In the genomic region with DNA sequence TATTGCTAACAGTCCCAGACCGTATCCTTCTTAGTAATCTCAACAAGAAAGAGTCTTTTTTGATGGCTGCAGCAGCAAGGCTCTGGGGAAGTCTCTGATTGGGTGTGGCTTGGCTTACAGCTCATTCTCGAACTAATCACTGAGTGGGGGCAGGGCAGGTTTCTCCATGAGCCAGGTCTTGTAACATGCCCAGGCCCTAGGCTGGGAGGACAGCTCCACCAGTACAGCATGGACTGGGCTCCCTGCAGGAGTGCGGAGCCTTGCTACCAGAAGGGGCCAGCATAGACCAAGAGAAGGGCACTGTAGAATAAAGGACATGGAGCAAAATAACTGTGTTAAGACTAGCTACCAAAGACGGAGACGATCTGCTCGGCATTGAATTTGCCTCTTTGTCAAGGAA, we compare ENCODE assay signal across 9 cellular contexts. TPM values are rescaled to one million over a fixed set of nuclear protein-coding genes. Genes with fewer than 3 reads are reported as not detected.
DNase-seq lines count a peak whose midpoint lies in the region; ATAC-seq and TF ChIP-seq lines count a peak whose summit lies in the region.
"Had no signal": no experiment of that assay in that cellular context is flagged by ENCODE, and none has a peak within 500 bp of the region (broad histone marks: within the 10 kb centered on the region; RNA-seq: fewer than 3 reads in every experiment).

No MANE protein-coding gene starts in this region.

- DNase-seq in AG04450 (ENCODE audit: low read depth, low spot score) (no peak), NB4 (ENCODE audit: low read depth) (peak; percentile 9), epidermal melanocyte (ENCODE audit: insufficient read length, low spot score) (peak; percentile 59), mesendoderm (peak; percentile 94)
- no peak for DNase-seq in central memory CD4-positive, alpha-beta T cell
- DNase-seq: stimulated activated CD4-positive, alpha-beta T cell treated with anti-CD3 and anti-CD28 coated beads, Interleukin-2, amount 100 ng/mL, for 48 hours had no signal

- WGBS in mesendoderm (ENCODE audit: extremely low coverage, insufficient coverage, low lambda C conversion rate): no CpG with 5 or more reads among the region's 6 CpGs

- H2AK5ac ChIP-seq in mesendoderm (ENCODE audit: low read length): peak overlapping the region; percentile 27

- H2BK5ac ChIP-seq in mesendoderm (ENCODE audit: low read length): no peak overlapping the region

- peak overlapping the region; percentile 40 for H3K9ac ChIP-seq in mesendoderm (ENCODE audit: low read length)

- H3K27ac ChIP-seq in AG04450 (ENCODE audit: low read depth, low read length) (no peak overlapping the region), mesendoderm (ENCODE audit: low read depth, low read length) (no peak overlapping the region)

- CTCF ChIA-PET in AG04450 (lab: Charles Lee): interaction anchor here (1.2 to 3.8 kb wide), 7 partner anchors 9 to 183 kb away, joined by 3 to 22 read pairs (median 8); no protein-coding TSS in a partner anchor

- POLR2A ChIA-PET in AG04450 (lab: Yijun Ruan, JAX): interaction anchor here (0.7 kb wide), 1 partner anchor 105 kb away, joined by 4 read pairs; no protein-coding TSS in a partner anchor

- H2BK15ac ChIP-seq in mesendoderm (replicated peaks; ENCODE audit: low read depth): no peak overlapping the region

- H3K79me2 ChIP-seq in mesendoderm (ENCODE audit: control insufficient read depth, insufficient read depth, low read length): peaks cover 79% of the 10 kb centered on the region

- H4K5ac ChIP-seq in mesendoderm (ENCODE audit: low read length): no peak overlapping the region

- H3K18ac ChIP-seq in mesendoderm (ENCODE audit: low read length): no peak overlapping the region

- no peaks in the 10 kb centered on the region for H3K36me3 ChIP-seq in mesendoderm (ENCODE audit: control insufficient read depth, insufficient read depth, low read length)

- H3K4me3 ChIP-seq in AG04450 (ENCODE audit: low read depth, low read length) (no peak overlapping the region), NB4 (ENCODE audit: low read depth, low read length) (no peak overlapping the region), mesendoderm (ENCODE audit: low read length) (no peak overlapping the region)

- no peak overlapping the region for H4K8ac ChIP-seq in mesendoderm (ENCODE audit: low read depth, low read length)

- no peak for TF ChIP-seq POLR2A in NB4 (IDR thresholded peaks at IDR 0.05; ENCODE audit: extremely low read depth, insufficient read length)

- no peaks in the 10 kb centered on the region for H3K9me3 ChIP-seq in AG04450 (ENCODE audit: control insufficient read depth, insufficient read depth, low read length)

- no peak overlapping the region for H3K4me2 ChIP-seq in mesendoderm (ENCODE audit: low read length)

- TF ChIP-seq CTCF in AG04450 (IDR thresholded peaks at IDR 0.05; ENCODE audit: low read depth, low read length) (0 out of 2 replicates have a peak, but pooled peaks have one; percentile 6), NB4 (IDR thresholded peaks at IDR 0.05; ENCODE audit: low read depth, low read length) (no peak)

- ATAC-seq in HG03045 (IDR thresholded peaks at IDR 0.05; ENCODE audit: unreplicated experiment) (no peak), HG03175 (IDR thresholded peaks at IDR 0.05; ENCODE audit: unreplicated experiment) (no peak), HG03097 (IDR thresholded peaks at IDR 0.05; ENCODE audit: low FRiP score, unreplicated experiment) (no peak)

- H3K23ac ChIP-seq in mesendoderm (ENCODE audit: low read length): no peak overlapping the region

- peaks cover 7% of the 10 kb centered on the region for H3K4me1 ChIP-seq in mesendoderm (ENCODE audit: control insufficient read depth, low read depth, low read length)

- no peaks in the 10 kb centered on the region for H3K27me3 ChIP-seq in AG04450 (ENCODE audit: control insufficient read depth, insufficient read depth, low read length)
- H3K27me3 ChIP-seq in mesendoderm (ENCODE audit: insufficient read depth, low read length, poor library complexity): no peaks in the 10 kb centered on the region

- H2BK120ac ChIP-seq in mesendoderm (ENCODE audit: low read depth, low read length): no peak overlapping the region

- no peak overlapping the region for H3K4ac ChIP-seq in mesendoderm (ENCODE audit: low read depth, low read length)

- peaks cover 66% of the 10 kb centered on the region for H3K79me1 ChIP-seq in mesendoderm (ENCODE audit: low read length)

- peak overlapping the region; percentile 58 for H3K56ac ChIP-seq in mesendoderm (ENCODE audit: low read length)

RNA-seq across cellular contexts. Expression of a gene that starts 7.2 kb away (rescaled TPM):
- polyA plus RNA-seq in AG04450 (2011; rRNA removed): 86.4 and 101 TPM in 2 replicates
- 44.0 and 58.4 TPM in 2 replicates for polyA minus RNA-seq in AG04450 (2011; rRNA and poly(A)+ RNA removed)
- polyA plus RNA-seq in mesendoderm (2013, experiment 1 of 2): 145 TPM
- polyA plus RNA-seq in mesendoderm (2013, experiment 2 of 2): 145 TPM

RNA-seq across cellular contexts. Expression of a gene that starts 58.2 kb away (rescaled TPM):
- 195 and 197 TPM in 2 replicates for polyA plus RNA-seq in AG04450 (2011; rRNA removed)
- 80.8 and 99.2 TPM in 2 replicates for polyA minus RNA-seq in AG04450 (2011; rRNA and poly(A)+ RNA removed)
- 74.3 TPM for polyA plus RNA-seq in mesendoderm (2013, experiment 1 of 2)
- 75.1 TPM for polyA plus RNA-seq in mesendoderm (2013, experiment 2 of 2)

Comparison
In these comparisons a context has a peak if more than half of its experiments do, and no peak if none do; other contexts are left out.
1. DNase-seq: peak in NB4 (single experiment), epidermal melanocyte (single experiment) and mesendoderm (single experiment); none in AG04450 (single experiment) and central memory CD4-positive, alpha-beta T cell (single experiment).